In the genomic region with DNA sequence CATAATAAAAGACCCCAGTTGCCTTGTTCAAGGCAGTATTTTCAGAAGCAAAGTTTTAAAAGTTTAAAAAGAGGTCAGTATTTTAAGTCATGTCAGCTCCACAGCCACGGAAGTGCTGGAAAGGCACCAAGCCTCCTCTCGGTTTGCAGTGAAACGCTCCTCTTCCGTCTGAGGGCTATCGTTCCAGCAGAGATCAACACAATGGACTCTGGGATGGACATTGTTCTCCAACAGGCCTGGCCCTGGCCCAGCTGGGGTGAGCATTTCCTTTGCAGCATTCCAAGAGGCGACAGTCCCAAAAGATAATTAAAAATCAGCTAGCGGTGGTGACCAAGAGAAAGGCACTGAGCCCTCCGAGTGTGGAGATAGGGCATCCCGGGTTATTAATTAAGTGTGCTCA, we compare ENCODE assay signal across 15 cellular contexts.
"Had no signal": no experiment of that assay in that cellular context is flagged by ENCODE, and none has a peak within 500 bp of the region (broad histone marks: within the 10 kb centered on the region; RNA-seq: fewer than 3 reads in every experiment).

No MANE protein-coding gene starts in this region.

- H3K36me3 Mint-ChIP-seq: immature natural killer cell, mesothelial cell of epicardium, type B pancreatic cell had no signal

- ATAC-seq: activated T-helper 17 cell treated with anti-CD3 and anti-CD28 coated beads, Interleukin-2, amount 50 U/mL, for 72 hours; esophagus mucosa; stimulated activated naive CD8-positive, alpha-beta T cell treated with anti-CD3 and anti-CD28 coated beads, Interleukin-15, Interleukin-2, amounts not matched to agents 100 U/mL and 50 U/mL, for 24 hours had no signal

- H3K27ac ChIP-seq: dorsolateral prefrontal cortex, ovary had no signal

- H3K27ac Mint-ChIP-seq: activated T-helper 17 cell treated with anti-CD3 and anti-CD28 coated beads, Interleukin-2, amount 50 U/mL, for 72 hours; immature natural killer cell; mesothelial cell of epicardium; type B pancreatic cell had no signal

- H3K9me3 Mint-ChIP-seq: immature natural killer cell, neural crest cell, type B pancreatic cell had no signal

- H3K4me3 Mint-ChIP-seq: activated T-helper 17 cell treated with anti-CD3 and anti-CD28 coated beads, Interleukin-2, amount 50 U/mL, for 72 hours; immature natural killer cell; mesothelial cell of epicardium; neural crest cell; type B pancreatic cell had no signal

- H3K4me3 ChIP-seq: dorsolateral prefrontal cortex, ovary had no signal

- DNase-seq: activated CD4-positive, CD25-positive, alpha-beta regulatory T cell treated with anti-CD3 and anti-CD28 coated beads, Interleukin-2, amount 50 U/mL, for 72 hours; activated naive CD4-positive, alpha-beta T cell treated with Interleukin-2 at 50 U/mL for 16 hours; dorsolateral prefrontal cortex; foreskin fibroblast; glutamatergic neuron; immature natural killer cell; ovary; stimulated activated CD4-positive, alpha-beta T cell treated with anti-CD3 and anti-CD28 coated beads, Interleukin-15, amount 100 ng/mL, for 24 hours; stimulated activated CD4-positive, alpha-beta T cell treated with anti-CD3 and anti-CD28 coated beads, Interleukin-4, amount 100 ng/mL, for 1 hour; stimulated activated naive CD8-positive, alpha-beta T cell treated with anti-CD3 and anti-CD28 coated beads, Interleukin-15, Interleukin-2, amounts not matched to agents 100 U/mL and 50 U/mL, for 24 hours had no signal

- H3K4me1 Mint-ChIP-seq: neural crest cell had no signal

- H3K27me3 Mint-ChIP-seq: activated T-helper 17 cell treated with anti-CD3 and anti-CD28 coated beads, Interleukin-2, amount 50 U/mL, for 72 hours; type B pancreatic cell had no signal

- H3K36me3 ChIP-seq: ovary had no signal

- H3K9me3 ChIP-seq: ovary had no signal

- H3K27me3 ChIP-seq: dorsolateral prefrontal cortex, ovary had no signal
